ENCODE assay signal across 12 cellular contexts in genomic region chr5:138369706-138370105, GRCh38. TPM values are rescaled to one million over a fixed set of nuclear protein-coding genes. Genes with fewer than 3 reads are reported as not detected.
A peak's percentile ranks its signal among the peaks of the same experiment; 100 is the strongest.
DNase-seq lines count a peak whose midpoint lies in the region; ATAC-seq and TF ChIP-seq lines count a peak whose summit lies in the region.
"Had no signal": no experiment of that assay in that cellular context is flagged by ENCODE, and none has a peak within 500 bp of the region (broad histone marks: within the 10 kb centered on the region; RNA-seq: fewer than 3 reads in every experiment).

No MANE protein-coding gene starts in this region.

- peaks cover 17 to 18% of the 10 kb centered on the region in 2 donors for H3K36me3 ChIP-seq in ascending aorta

- intact Hi-C loops in CD4-positive, alpha-beta T cell (cut with DNase I, micrococcal nuclease) = no loop called here
- intact Hi-C loops in ascending aorta (cut with DNase I) = no loop called here

- no peak for DNase-seq in CD4-positive, alpha-beta T cell
- peak; percentile 68 for DNase-seq in NB4 (ENCODE audit: low read depth)
- no peak for DNase-seq in endothelial cell (ENCODE audit: low spot score)
- DNase-seq in occipital lobe (lab: John Stamatoyannopoulos, UW) = no peak
- DNase-seq in ascending aorta (ENCODE audit: low spot score in 2 of 2) = no peak
- no peak for DNase-seq in activated CD4-positive, alpha-beta T cell treated with anti-CD3 and anti-CD28 coated beads, Interleukin-2, amount 50 U/mL, for 4 hours
- DNase-seq: HCEC 1CT, KG1, NCI-H2107 had no signal

- H3K4me1 ChIP-seq in ascending aorta = peaks cover 0 to 15% of the 10 kb centered on the region in 2 donors

- ATAC-seq in CD4-positive, alpha-beta T cell (ENCODE audit: poor library complexity) = no peak
- ATAC-seq in HG03432 (IDR thresholded peaks at IDR 0.05; ENCODE audit: unreplicated experiment) = no peak
- ATAC-seq: Panc1 had no signal

- POLR2A ChIA-PET in CD4-positive, alpha-beta T cell (lab: Charles Lee) = interaction anchor here (3.3 kb wide), 1 partner anchor 17 kb away, joined by 12 read pairs; the partner anchor contains the start of gene KDM3B

- H3K27me3 ChIP-seq in CD4-positive, alpha-beta T cell (ENCODE audit: control insufficient read depth, insufficient read depth, low read length) = no peaks in the 10 kb centered on the region
- H3K27me3 ChIP-seq in ascending aorta = no peaks in the 10 kb centered on the region

- peaks cover 24% of the 10 kb centered on the region for H3K36me3 Mint-ChIP-seq in CD4-positive, alpha-beta T cell (ENCODE audit: low read depth)
- H3K36me3 Mint-ChIP-seq in endothelial cell (ENCODE audit: low read depth, unreplicated experiment) = no peaks in the 10 kb centered on the region
- H3K36me3 Mint-ChIP-seq in nephron (ENCODE audit: low read depth) = peaks cover 12% of the 10 kb centered on the region

- no peak for TF ChIP-seq POLR2A in NB4 (IDR thresholded peaks at IDR 0.05; ENCODE audit: extremely low read depth, insufficient read length)

- peak overlapping the region; percentile 24 for H3K27ac Mint-ChIP-seq in CD4-positive, alpha-beta T cell
- peak overlapping the region; percentile 3 for H3K27ac Mint-ChIP-seq in endothelial cell (ENCODE audit: unreplicated experiment)
- peak overlapping the region in 2 of 3 experiments; percentile 3 for H3K27ac Mint-ChIP-seq in nephron

- peaks cover 50% of the 10 kb centered on the region for H3K4me1 Mint-ChIP-seq in CD4-positive, alpha-beta T cell (ENCODE audit: low read depth)
- H3K4me1 Mint-ChIP-seq in endothelial cell (ENCODE audit: unreplicated experiment) (peaks cover 21% of the 10 kb centered on the region), nephron (peaks cover 39% of the 10 kb centered on the region)

- H3K4me3 Mint-ChIP-seq in CD4-positive, alpha-beta T cell = no peak overlapping the region
- no peak overlapping the region for H3K4me3 Mint-ChIP-seq in endothelial cell (ENCODE audit: unreplicated experiment)
- H3K4me3 Mint-ChIP-seq in nephron = no peak overlapping the region

- H3K9me3 ChIP-seq in CD4-positive, alpha-beta T cell (ENCODE audit: control insufficient read depth, low read length) = no peaks in the 10 kb centered on the region
- H3K9me3 ChIP-seq in ascending aorta = no peaks in the 10 kb centered on the region

- no peak overlapping the region for H3K4me3 ChIP-seq in NB4 (ENCODE audit: low read depth, low read length)
- no peak overlapping the region for H3K4me3 ChIP-seq in ascending aorta

- H3K27ac ChIP-seq in CD4-positive, alpha-beta T cell (ENCODE audit: low read depth, low read length) = no peak overlapping the region
- H3K27ac ChIP-seq in ascending aorta = peak overlapping the region in 1 of 2 donors; percentile 7

- no peak for TF ChIP-seq CTCF in CD4-positive, alpha-beta T cell (IDR thresholded peaks at IDR 0.05)
- no peak for TF ChIP-seq CTCF in NB4 (IDR thresholded peaks at IDR 0.05; ENCODE audit: low read depth, low read length)
- no peak for TF ChIP-seq CTCF in endothelial cell (IDR thresholded peaks at IDR 0.05; ENCODE audit: unreplicated experiment)
- TF ChIP-seq CTCF in nephron (IDR thresholded peaks at IDR 0.05; ENCODE audit: unreplicated experiment in 3 of 3) = no peak
- no peak for TF ChIP-seq CTCF in ascending aorta (IDR thresholded peaks at IDR 0.05)

- H3K9me3 Mint-ChIP-seq in CD4-positive, alpha-beta T cell = no peaks in the 10 kb centered on the region
- H3K9me3 Mint-ChIP-seq in endothelial cell (ENCODE audit: unreplicated experiment) (no peaks in the 10 kb centered on the region), nephron (no peaks in the 10 kb centered on the region)

- CTCF ChIA-PET in CD4-positive, alpha-beta T cell (lab: Charles Lee) = interaction anchor here (6.4 kb wide), 1 partner anchor 17 kb away, joined by 32 read pairs; the partner anchor contains the start of gene KDM3B

- no peaks in the 10 kb centered on the region for H3K27me3 Mint-ChIP-seq in CD4-positive, alpha-beta T cell
- H3K27me3 Mint-ChIP-seq in endothelial cell (ENCODE audit: unreplicated experiment) (no peaks in the 10 kb centered on the region), nephron (ENCODE audit: low read depth) (no peaks in the 10 kb centered on the region)

RNA-seq across cellular contexts. Expression of gene KDM3B, which starts 17.2 kb away (rescaled TPM):
- 10 to 100 TPM; 59.5 to 66.0 TPM for total RNA-seq in CD4-positive, alpha-beta T cell
- 101 TPM for total RNA-seq in endothelial cell (ENCODE audit: unreplicated experiment)
- 84.1 TPM for total RNA-seq in occipital lobe
- total RNA-seq in ascending aorta = 33.4 TPM

RNA-seq across cellular contexts. Expression of gene FAM53C, which starts 31.6 kb away (rescaled TPM):
- 10 to 100 TPM; 81.0 to 83.8 TPM for total RNA-seq in CD4-positive, alpha-beta T cell
- total RNA-seq in endothelial cell (ENCODE audit: unreplicated experiment) (49.5 TPM), occipital lobe (26.4 TPM), ascending aorta (40.0 TPM)

RNA-seq across cellular contexts. Expression of gene CDC25C, which starts 38.1 kb away (rescaled TPM):
- not detected for total RNA-seq in CD4-positive, alpha-beta T cell
- 3.8 TPM for total RNA-seq in endothelial cell (ENCODE audit: unreplicated experiment)
- total RNA-seq in occipital lobe = 2.3 TPM
- not detected for total RNA-seq in ascending aorta
